ENCODE assay signal across 8 cellular contexts in genomic region chr13:50529154-50529882, GRCh38.
DNase-seq lines count a peak whose midpoint lies in the region; ATAC-seq and TF ChIP-seq lines count a peak whose summit lies in the region.

No MANE protein-coding gene starts in this region.

- H3K27ac ChIP-seq in body of pancreas = peak overlapping the region in 3 of 4 donors; percentile 30 to 67 (median 56)

- H3K27me3 ChIP-seq in body of pancreas = no peaks in the 10 kb centered on the region
- H3K27me3 ChIP-seq in skeletal muscle satellite cell (ENCODE audit: control insufficient read depth, insufficient read depth, low read length) = no peaks in the 10 kb centered on the region

- H3K4me1 ChIP-seq in body of pancreas (peaks cover 30% of the 10 kb centered on the region), skeletal muscle satellite cell (ENCODE audit: control insufficient read depth, insufficient read depth, low read length) (peaks cover 25% of the 10 kb centered on the region)

- intact Hi-C loops in body of pancreas (cut with DNase I) = no loop called here

- H3K36me3 ChIP-seq in body of pancreas (replicated peaks in 1 of 2; ENCODE audit: insufficient read depth in 1 of 2, low read depth in 2 of 2) (no peaks in the 10 kb centered on the region), skeletal muscle satellite cell (ENCODE audit: insufficient read depth, low read length) (no peaks in the 10 kb centered on the region)

- peak; percentile 86 for ATAC-seq in body of pancreas
- ATAC-seq in HG02571 (IDR thresholded peaks at IDR 0.05; ENCODE audit: unreplicated experiment) = no peak
- ATAC-seq in GM21576 (IDR thresholded peaks at IDR 0.05; ENCODE audit: unreplicated experiment) = no peak

- no peaks in the 10 kb centered on the region for H3K9me3 ChIP-seq in body of pancreas
- H3K9me3 ChIP-seq in skeletal muscle satellite cell (replicated peaks; ENCODE audit: low read length) = no peaks in the 10 kb centered on the region

- peak overlapping the region; percentile 78 for H3K4me2 ChIP-seq in skeletal muscle satellite cell (ENCODE audit: low read length)

- no peak for TF ChIP-seq POLR2A in body of pancreas (IDR thresholded peaks at IDR 0.05)

- H3K4me3 ChIP-seq in body of pancreas (no peak overlapping the region), skeletal muscle satellite cell (ENCODE audit: low read length) (peak overlapping the region; percentile 48)

- DNase-seq in activated naive CD4-positive, alpha-beta T cell treated with Interleukin-2 at 50 U/mL for 16 hours = peak; percentile 8
- no peak for DNase-seq in activated naive CD4-positive, alpha-beta T cell treated with anti-CD3 and anti-CD28 coated beads, Interleukin-2, amount 50 U/mL, for 16 hours
- DNase-seq in NCI-H748 (lab: John Stamatoyannopoulos, UW; ENCODE audit: unreplicated experiment) (peak; percentile 96), body of pancreas (peak; percentile 74 to 89 (median 84)), iPS-NIHi11 (ENCODE audit: low spot score) (peak; percentile 46)

- peak overlapping the region; percentile 52 for H3K9ac ChIP-seq in skeletal muscle satellite cell (ENCODE audit: low read depth, low read length)

- 24 to 32% methylated on average over 11 to 12 of the region's 12 CpGs for WGBS in body of pancreas, 2 donors

- TF ChIP-seq CTCF in body of pancreas (IDR thresholded peaks at IDR 0.05) = no peak
